Comparison of ENCODE assay signal across 13 cellular contexts in genomic region chr14:101248840-101249675, GRCh38.
"Had no signal": no experiment of that assay in that cellular context is flagged by ENCODE, and none has a peak within 500 bp of the region (broad histone marks: within the 10 kb centered on the region; RNA-seq: fewer than 3 reads in every experiment).

No MANE protein-coding gene starts in this region.

- H3K9me3 Mint-ChIP-seq: activated naive CD4-positive, alpha-beta T cell treated with anti-CD3 and anti-CD28 coated beads, Interleukin-2, amount 50 U/mL, for 24 hours; activated T-helper 1 cell treated with anti-CD3 and anti-CD28 coated beads, Interleukin-12 subunit alpha, Interleukin-12 subunit beta, Interleukin-2, Interleukin-4 antibody, amounts not matched to agents 30 ng/mL and 10 ng/mL and 1 ng/mL, durations not matched to agents 14 hours and 24 hours and 36 hours; neural crest cell had no signal

- H3K4me1 Mint-ChIP-seq: activated naive CD4-positive, alpha-beta T cell treated with anti-CD3 and anti-CD28 coated beads, Interleukin-2, amount 50 U/mL, for 24 hours; neural crest cell had no signal

- H3K27ac ChIP-seq: foreskin keratinocyte, tibial nerve had no signal

- DNase-seq: activated CD4-positive, CD25-positive, alpha-beta regulatory T cell; activated CD8-positive, alpha-beta memory T cell treated with anti-CD3 and anti-CD28 coated beads, Interleukin-2, amount 50 U/mL, for 48 hours; cerebellar nuclear complex; foreskin keratinocyte; mesendoderm; SHP77 treated with DMSO at 0.1 percent for 48 hours; small intestine; T-helper 2 cell had no signal

- ATAC-seq: foreskin keratinocyte had no signal

- H3K27ac Mint-ChIP-seq: activated naive CD4-positive, alpha-beta T cell treated with anti-CD3 and anti-CD28 coated beads, Interleukin-2, amount 50 U/mL, for 24 hours; activated T-helper 1 cell treated with anti-CD3 and anti-CD28 coated beads, Interleukin-12 subunit alpha, Interleukin-12 subunit beta, Interleukin-2, Interleukin-4 antibody, amounts not matched to agents 30 ng/mL and 10 ng/mL and 1 ng/mL, durations not matched to agents 14 hours and 24 hours and 36 hours had no signal

- H3K4me3 Mint-ChIP-seq: activated naive CD4-positive, alpha-beta T cell treated with anti-CD3 and anti-CD28 coated beads, Interleukin-2, amount 50 U/mL, for 24 hours; activated T-helper 1 cell treated with anti-CD3 and anti-CD28 coated beads, Interleukin-12 subunit alpha, Interleukin-12 subunit beta, Interleukin-2, Interleukin-4 antibody, amounts not matched to agents 30 ng/mL and 10 ng/mL and 1 ng/mL, durations not matched to agents 14 hours and 24 hours and 36 hours; neural crest cell had no signal

- H3K4me3 ChIP-seq: tibial nerve had no signal

- H3K4me1 ChIP-seq: foreskin keratinocyte, tibial nerve had no signal

- FAIRE-seq: small intestine, TTC549 had no signal

- H3K36me3 Mint-ChIP-seq: activated naive CD4-positive, alpha-beta T cell treated with anti-CD3 and anti-CD28 coated beads, Interleukin-2, amount 50 U/mL, for 24 hours had no signal

- H3K27me3 ChIP-seq: foreskin keratinocyte, tibial nerve had no signal

- H3K36me3 ChIP-seq: tibial nerve had no signal
